ENCODE assay signal across 9 cellular contexts in genomic region chr18:14086459-14087231, GRCh38. TPM values are rescaled to one million over a fixed set of nuclear protein-coding genes. Genes with fewer than 3 reads are reported as not detected.
DNase-seq lines count a peak whose midpoint lies in the region; ATAC-seq and TF ChIP-seq lines count a peak whose summit lies in the region.
"Had no signal": no experiment of that assay in that cellular context is flagged by ENCODE, and none has a peak within 500 bp of the region (broad histone marks: within the 10 kb centered on the region; RNA-seq: fewer than 3 reads in every experiment).

No MANE protein-coding gene starts in this region.

- TF ChIP-seq CTCF in esophagus muscularis mucosa (IDR thresholded peaks at IDR 0.05) (peak; percentile 9 to 36 (median 15)), osteoblast (IDR thresholded peaks at IDR 0.05; ENCODE audit: extremely low read depth, low read depth, low read length) (peak; percentile 78)

- H3K27ac ChIP-seq in esophagus muscularis mucosa (replicated peaks in 1 of 4) (no peak overlapping the region), osteoblast (ENCODE audit: low read depth, low read length) (no peak overlapping the region)

- H3K9me3 Mint-ChIP-seq in effector memory CD8-positive, alpha-beta T cell = no peaks in the 10 kb centered on the region

- peak overlapping the region; percentile 62 for H2AFZ ChIP-seq in osteoblast (ENCODE audit: low read length)

- H4K20me1 ChIP-seq in osteoblast (ENCODE audit: insufficient read depth, low read length) = no peaks in the 10 kb centered on the region

- H3K36me3 ChIP-seq in esophagus muscularis mucosa (peaks cover 0 to 4% (median 0%) of the 10 kb centered on the region in 4 donors), osteoblast (ENCODE audit: insufficient read depth, low read length) (no peaks in the 10 kb centered on the region)

- H3K27me3 Mint-ChIP-seq in effector memory CD8-positive, alpha-beta T cell = peaks cover 0 to 15% of the 10 kb centered on the region in 2 donors

- H3K9me3 ChIP-seq in esophagus muscularis mucosa (no peaks in the 10 kb centered on the region), osteoblast (ENCODE audit: low read depth, low read length) (no peaks in the 10 kb centered on the region)

- TF ChIP-seq POLR2A in esophagus muscularis mucosa (IDR thresholded peaks at IDR 0.05; ENCODE audit: low read depth) = no peak

- H3K4me3 ChIP-seq in esophagus muscularis mucosa (no peak overlapping the region), osteoblast (ENCODE audit: insufficient read depth, low read length) (no peak overlapping the region)

- intact Hi-C loops in esophagus muscularis mucosa (cut with DNase I) = no loop called here

- 34% methylated on average over 8 of the region's 9 CpGs for whole genome bisulfite sequencing in esophagus muscularis mucosa

- H3K27me3 ChIP-seq in esophagus muscularis mucosa = no peaks in the 10 kb centered on the region
- H3K27me3 ChIP-seq in osteoblast (ENCODE audit: insufficient read depth, low read length) = no peaks in the 10 kb centered on the region

- peak overlapping the region; percentile 12 for H3K4me2 ChIP-seq in osteoblast (ENCODE audit: insufficient read depth, low read length)

- no peak for TF ChIP-seq EP300 in esophagus muscularis mucosa (IDR thresholded peaks at IDR 0.05)

- no peaks in the 10 kb centered on the region for H3K79me2 ChIP-seq in osteoblast (ENCODE audit: insufficient read depth, low read length)

- H3K27ac Mint-ChIP-seq in effector memory CD8-positive, alpha-beta T cell = no peak overlapping the region
- H3K27ac Mint-ChIP-seq: activated naive CD8-positive, alpha-beta T cell had no signal

- H3K4me1 ChIP-seq in esophagus muscularis mucosa (no peaks in the 10 kb centered on the region), osteoblast (ENCODE audit: insufficient read depth, low read length) (no peaks in the 10 kb centered on the region)

- peak; percentile 15 for DNase-seq in SKM-1 treated with dmso at 0.1 percent for 144 hours (lab: John Stamatoyannopoulos, UW; ENCODE audit: unreplicated experiment)
- no peak for DNase-seq in SKM-1 (lab: John Stamatoyannopoulos, UW; ENCODE audit: unreplicated experiment)
- DNase-seq in HS-27A (ENCODE audit: low read depth) = peak; percentile 15
- DNase-seq in OCI-M1 (lab: John Stamatoyannopoulos, UW) = peak; percentile 68
- DNase-seq in esophagus muscularis mucosa (ENCODE audit: extremely low spot score) = no peak
- peak; percentile 63 for DNase-seq in osteoblast (ENCODE audit: insufficient read length, low spot score, missing footprints)
- DNase-seq in effector memory CD8-positive, alpha-beta T cell = no peak
- no peak for DNase-seq in stimulated activated CD4-positive, alpha-beta T cell treated with anti-CD3 and anti-CD28 coated beads, Interleukin-4, amount 100 ng/mL, for 24 hours

- H3K36me3 Mint-ChIP-seq in effector memory CD8-positive, alpha-beta T cell (ENCODE audit: insufficient read depth) = peaks cover 3% of the 10 kb centered on the region
- H3K36me3 Mint-ChIP-seq: activated naive CD8-positive, alpha-beta T cell had no signal

- H3K4me3 Mint-ChIP-seq in effector memory CD8-positive, alpha-beta T cell = no peak overlapping the region
- H3K4me3 Mint-ChIP-seq: activated naive CD8-positive, alpha-beta T cell had no signal

- no peaks in the 10 kb centered on the region for H3K4me1 Mint-ChIP-seq in effector memory CD8-positive, alpha-beta T cell (ENCODE audit: low read depth in 2 of 2)

- ATAC-seq in effector memory CD8-positive, alpha-beta T cell (replicated peaks) = no peak

RNA-seq across cellular contexts. Expression of gene ZNF519, which starts 45.6 kb away (rescaled TPM):
- total RNA-seq in esophagus muscularis mucosa = 10 to 100 TPM in 1 of 4 donors, 1 to 10 TPM in 3; 3.0 to 11.2 (median 5.2) TPM
- total RNA-seq in osteoblast = 5.4 and 12.4 TPM in 2 replicates

Comparison
In these comparisons a context has a peak if more than half of its experiments do, and no peak if none do; other contexts are left out.
1. DNase-seq: peak in SKM-1 treated with dmso at 0.1 percent for 144 hours (single experiment), HS-27A (single experiment), OCI-M1 (single experiment) and osteoblast (single experiment); none in SKM-1 (single experiment), esophagus muscularis mucosa (single experiment), effector memory CD8-positive, alpha-beta T cell (0 of 3) and stimulated activated CD4-positive, alpha-beta T cell treated with anti-CD3 and anti-CD28 coated beads, Interleukin-4, amount 100 ng/mL, for 24 hours (single experiment).